ENCODE assay signal across 8 cellular contexts in the genomic region with DNA sequence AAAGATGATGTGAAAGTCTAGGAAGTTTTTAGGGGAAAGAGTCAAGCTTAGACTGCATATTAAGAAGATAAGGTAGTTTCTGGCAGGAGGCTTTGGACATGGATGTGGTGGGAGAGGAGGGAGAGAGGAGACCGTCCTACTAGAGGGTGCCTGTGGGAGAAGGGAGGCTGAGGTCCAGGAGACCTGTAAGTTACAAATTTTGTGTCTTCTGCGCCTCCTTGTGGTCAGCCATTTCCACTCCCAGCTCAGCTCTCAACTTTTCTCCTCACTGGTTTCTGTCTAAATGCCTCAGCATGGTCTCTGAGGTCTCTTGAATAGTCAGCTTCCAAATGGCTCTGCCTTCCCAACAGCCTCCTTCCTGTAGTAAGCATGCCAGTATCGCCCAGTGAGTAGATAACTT.
DNase-seq lines count a peak whose midpoint lies in the region; ATAC-seq and TF ChIP-seq lines count a peak whose summit lies in the region.

No MANE protein-coding gene starts in this region.

- H3K9me3 Mint-ChIP-seq in Caco-2 (ENCODE audit: unreplicated experiment), result no peaks in the 10 kb centered on the region

- ATAC-seq in HCT116, result peak; percentile 95
- no peak for ATAC-seq in GM19351 (IDR thresholded peaks at IDR 0.05; ENCODE audit: unreplicated experiment)
- ATAC-seq in HG02798 (IDR thresholded peaks at IDR 0.05; ENCODE audit: poor library complexity, unreplicated experiment), result no peak
- ATAC-seq in HG02678 (IDR thresholded peaks at IDR 0.05; ENCODE audit: unreplicated experiment), result no peak

- H3K36me3 Mint-ChIP-seq in Caco-2 (ENCODE audit: insufficient read depth, unreplicated experiment), result no peaks in the 10 kb centered on the region

- H4K91ac ChIP-seq in neuronal stem cell (ENCODE audit: low read depth, low read length, poor library complexity), result no peak overlapping the region

- H3K4me1 ChIP-seq in Caco-2, result no peaks in the 10 kb centered on the region
- H3K4me1 ChIP-seq in HCT116 (ENCODE audit: control insufficient read depth in 1 of 2, insufficient read depth in 2 of 2, low read length in 2 of 2), result no peaks in the 10 kb centered on the region
- H3K4me1 ChIP-seq in neuronal stem cell (ENCODE audit: control insufficient read depth in 2 of 2, insufficient read depth in 1 of 2, low read depth in 1 of 2, low read length in 2 of 2), result peaks cover 0 to 1% of the 10 kb centered on the region in 2 donors

- no CpG with 5 or more reads among the region's 3 CpGs for WGBS in neuronal stem cell (ENCODE audit: extremely low coverage in 2 of 2, insufficient read length in 2 of 2, insufficient replicate concordance in 1 of 2), 2 donors

- TF ChIP-seq RAD21 in HCT116 (IDR thresholded peaks at IDR 0.05; ENCODE audit: low read depth), result peak; percentile 62

- no peak overlapping the region for H2BK5ac ChIP-seq in neuronal stem cell (ENCODE audit: low read length)

- H3K4me1 Mint-ChIP-seq in Caco-2 (ENCODE audit: low read depth, unreplicated experiment), result no peaks in the 10 kb centered on the region

- no peaks in the 10 kb centered on the region for H3K79me2 ChIP-seq in HCT116 (ENCODE audit: insufficient read depth, low read length)

- H3K27me3 ChIP-seq in Caco-2 (replicated peaks; ENCODE audit: control insufficient read depth, insufficient read depth, low read length), result no peaks in the 10 kb centered on the region; the same call in 1 of the 2 replicates
- H3K27me3 ChIP-seq in HCT116 (ENCODE audit: insufficient read depth, low read length), result peaks cover 45% of the 10 kb centered on the region
- no peaks in the 10 kb centered on the region for H3K27me3 ChIP-seq in neuronal stem cell (ENCODE audit: control insufficient read depth in 3 of 3, insufficient read depth in 3 of 3, low read depth in 1 of 3, low read length in 3 of 3)

- peak; percentile 54 to 57 for DNase-seq in Caco-2
- peak; percentile 31 for DNase-seq in HCT116 (ENCODE audit: low read depth, low spot score)
- peak; percentile 69 for DNase-seq in SHP77 treated with DMSO at 0.1 percent for 48 hours (lab: John Stamatoyannopoulos, UW)
- DNase-seq in erythroblast (lab: John Stamatoyannopoulos, UW), result peak; percentile 44 to 70
- peak; percentile 50 for DNase-seq in neuronal stem cell (ENCODE audit: low spot score)

- no peak overlapping the region for H2BK120ac ChIP-seq in neuronal stem cell (ENCODE audit: low read depth, low read length)

- no peak overlapping the region for H3K9ac ChIP-seq in HCT116 (ENCODE audit: low read length)
- H3K9ac ChIP-seq in neuronal stem cell (ENCODE audit: low read depth, low read length, poor library complexity), result no peak overlapping the region

- TF ChIP-seq POLR2A in HCT116 (IDR thresholded peaks at IDR 0.05; ENCODE audit: borderline replicate concordance, extremely low read depth, insufficient read depth, insufficient read length), result no peak
- no peak for TF ChIP-seq POLR2A in erythroblast (IDR thresholded peaks at IDR 0.05; ENCODE audit: low read length)

- H3K27me3 Mint-ChIP-seq in Caco-2 (ENCODE audit: insufficient read depth, unreplicated experiment), result peaks cover 26% of the 10 kb centered on the region

- no peak overlapping the region for H3K14ac ChIP-seq in neuronal stem cell (ENCODE audit: low read length)

- no peak overlapping the region for H3K4ac ChIP-seq in neuronal stem cell (ENCODE audit: low read length)

- H3K4me3 ChIP-seq in Caco-2 (ENCODE audit: low read depth, low read length), result no peak overlapping the region
- H3K4me3 ChIP-seq in HCT116 (replicated peaks in 1 of 2; ENCODE audit: low read depth in 1 of 2, low read length in 2 of 2), result no peak overlapping the region
- H3K4me3 ChIP-seq in neuronal stem cell (ENCODE audit: low read length in 2 of 2), result no peak overlapping the region

- H3K9me3 ChIP-seq in Caco-2 (peaks cover 3% of the 10 kb centered on the region; the same call in 1 of the 2 replicates), HCT116 (ENCODE audit: control insufficient read depth in 1 of 2, insufficient read depth in 1 of 2, low read depth in 1 of 2, low read length in 2 of 2) (no peaks in the 10 kb centered on the region), neuronal stem cell (replicated peaks in 1 of 2; ENCODE audit: control insufficient read depth in 2 of 2, insufficient read depth in 1 of 2, low read depth in 1 of 2, low read length in 2 of 2) (no peaks in the 10 kb centered on the region)

- peak; percentile 62 to 79 for TF ChIP-seq CTCF in Caco-2 (IDR thresholded peaks at IDR 0.05; ENCODE audit: insufficient read depth in 1 of 2, low read depth in 1 of 2, low read length in 1 of 2, severe bottlenecking in 1 of 2, unreplicated experiment in 1 of 2)
- peak; percentile 41 to 79 (median 67); a peak in 5 of 6 replicates for TF ChIP-seq CTCF in HCT116 (IDR thresholded peaks at IDR 0.05 in 2 of 3, conservative IDR thresholded peaks at IDR 0.05 in 1 of 3; ENCODE audit: borderline replicate concordance in 1 of 3, insufficient read depth in 1 of 3, low read depth in 2 of 3, low read length in 2 of 3)

- H3K23ac ChIP-seq in neuronal stem cell (ENCODE audit: low read depth, low read length, poor library complexity), result no peak overlapping the region

- POLR2A ChIA-PET in Caco-2 (lab: Charles Lee), result no interaction called here
- POLR2A ChIA-PET in HCT116 (lab: Charles Lee), result interaction anchor here (0.6 to 0.7 kb wide), 2 partner anchors 9 to 447 kb away, joined by 3 to 4 read pairs; no protein-coding TSS in a partner anchor

- no peak overlapping the region for H2BK15ac ChIP-seq in neuronal stem cell (ENCODE audit: low read length)

- H2AK5ac ChIP-seq in neuronal stem cell (ENCODE audit: low read depth, low read length), result no peak overlapping the region

- intact Hi-C loops in Caco-2 (cut with micrococcal nuclease; ENCODE audit: unreplicated experiment) (loop anchor here (1.0 to 10.0 kb wide), 2 partner anchors 131 to 517 kb away; no protein-coding TSS in a partner anchor), HCT116 (cut with micrococcal nuclease) (loop anchor here (1.0 to 10.0 kb wide), 4 partner anchors 291 to 1501 kb away; no protein-coding TSS in a partner anchor)

- H4K20me1 ChIP-seq in HCT116 (ENCODE audit: insufficient read depth), result no peaks in the 10 kb centered on the region

- RAD21 ChIA-PET in HCT116 (lab: Charles Lee; ENCODE audit: low non-redundant PET in 1 of 2, low total read pairs in 2 of 2, uncharacterized antibody in 2 of 2, unreplicated experiment in 2 of 2), result interaction anchor here (0.8 kb wide), 2 partner anchors 182 to 515 kb away, joined by 3 to 4 read pairs; no protein-coding TSS in a partner anchor

- H3K36me3 ChIP-seq in Caco-2 (ENCODE audit: control insufficient read depth, insufficient read depth, low read length) (no peaks in the 10 kb centered on the region), HCT116 (ENCODE audit: control insufficient read depth in 1 of 2, insufficient read depth in 2 of 2, low read length in 2 of 2) (no peaks in the 10 kb centered on the region), neuronal stem cell (replicated peaks in 1 of 2; ENCODE audit: control insufficient read depth in 2 of 2, insufficient read depth in 2 of 2, low read length in 2 of 2) (no peaks in the 10 kb centered on the region)

- no peak overlapping the region for H3K18ac ChIP-seq in neuronal stem cell (ENCODE audit: low read length)

- no peak overlapping the region for H4K8ac ChIP-seq in neuronal stem cell (ENCODE audit: low read depth, low read length)

- H3K27ac Mint-ChIP-seq in Caco-2 (ENCODE audit: unreplicated experiment), result no peak overlapping the region

- no peaks in the 10 kb centered on the region for H3K79me1 ChIP-seq in neuronal stem cell (ENCODE audit: low read depth, low read length)

- H3K9me2 ChIP-seq in HCT116 (ENCODE audit: insufficient read depth), result no peaks in the 10 kb centered on the region

- H3K4me3 Mint-ChIP-seq in Caco-2 (ENCODE audit: unreplicated experiment), result no peak overlapping the region

- H2AFZ ChIP-seq in HCT116 (ENCODE audit: low read depth, low read length, poor library complexity, severe bottlenecking) (no peak overlapping the region), neuronal stem cell (ENCODE audit: low read length) (no peak overlapping the region)

- CTCF ChIA-PET in Caco-2 (lab: Charles Lee) (interaction anchor here (0.6 to 1.4 kb wide), 3 partner anchors 132 to 942 kb away, joined by 3 to 7 read pairs (median 3); no protein-coding TSS in a partner anchor), HCT116 (lab: Charles Lee) (interaction anchor here (1.0 to 3.1 kb wide), 4 partner anchors 10 to 517 kb away, joined by 3 to 20 read pairs (median 4); no protein-coding TSS in a partner anchor)

- H3K4me2 ChIP-seq in HCT116 (ENCODE audit: low read length), result no peak overlapping the region
- H3K4me2 ChIP-seq in neuronal stem cell (ENCODE audit: insufficient read depth, low read length, poor library complexity, severe bottlenecking), result no peak overlapping the region

- no peak overlapping the region for H2BK12ac ChIP-seq in neuronal stem cell (ENCODE audit: low read length)

- H3K27ac ChIP-seq in HCT116 (ENCODE audit: low read depth, low read length), result no peak overlapping the region
- H3K27ac ChIP-seq in neuronal stem cell (replicated peaks; ENCODE audit: low read length), result no peak overlapping the region

- no TSS peak for BruUV-seq in Caco-2 (replicated peaks; lab: Mats Ljungman, UMichigan)
- no TSS peak for BruUV-seq in HCT116 (replicated peaks; lab: Mats Ljungman, UMichigan)

TF ChIP-seq in HCT116, 20 proteins besides CTCF, POLR2A, EP300 and RAD21 (continues in another document):
- TF ChIP-seq YY1 (IDR thresholded peaks at IDR 0.05; ENCODE audit: extremely low read depth, insufficient replicate concordance, low read depth, low read length), result no peak
- no peak for TF ChIP-seq SRF (IDR thresholded peaks at IDR 0.05; ENCODE audit: low read depth)
- TF ChIP-seq, protein P1, sequence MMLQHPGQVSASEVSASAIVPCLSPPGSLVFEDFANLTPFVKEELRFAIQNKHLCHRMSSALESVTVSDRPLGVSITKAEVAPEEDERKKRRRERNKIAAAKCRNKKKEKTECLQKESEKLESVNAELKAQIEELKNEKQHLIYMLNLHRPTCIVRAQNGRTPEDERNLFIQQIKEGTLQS (IDR thresholded peaks at IDR 0.05), result no peak
- TF ChIP-seq SP1 (IDR thresholded peaks at IDR 0.05; ENCODE audit: low read depth), result no peak
- TF ChIP-seq, protein P2, sequence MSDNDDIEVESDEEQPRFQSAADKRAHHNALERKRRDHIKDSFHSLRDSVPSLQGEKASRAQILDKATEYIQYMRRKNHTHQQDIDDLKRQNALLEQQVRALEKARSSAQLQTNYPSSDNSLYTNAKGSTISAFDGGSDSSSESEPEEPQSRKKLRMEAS (IDR thresholded peaks at IDR 0.05), result no peak
- no peak for TF ChIP-seq CBX3 (IDR thresholded peaks at IDR 0.05; ENCODE audit: low read depth)
- no peak for TF ChIP-seq JUND (IDR thresholded peaks at IDR 0.05)
- TF ChIP-seq CEBPB (IDR thresholded peaks at IDR 0.05; ENCODE audit: low read depth), result no peak
- TF ChIP-seq EZH2 (IDR thresholded peaks at IDR 0.05), result no peak
- no peak for TF ChIP-seq EGR1 (IDR thresholded peaks at IDR 0.05; ENCODE audit: low read depth)
- TF ChIP-seq ELF1 (IDR thresholded peaks at IDR 0.05; ENCODE audit: borderline replicate concordance, low read depth), result no peak
- no peak for TF ChIP-seq TCF7L2 (IDR thresholded peaks at IDR 0.05; ENCODE audit: borderline replicate concordance, extremely low read depth, insufficient read depth, insufficient read length)
- no peak for TF ChIP-seq ZNF274 (IDR thresholded peaks at IDR 0.05; ENCODE audit: low read depth, low read length)
